11 cellular contexts compared by ENCODE assay signal in genomic region chr3:120791958-120792357, GRCh38. TPM values are rescaled to one million over a fixed set of nuclear protein-coding genes. Genes with fewer than 3 reads are reported as not detected.
A peak's percentile ranks its signal among the peaks of the same experiment; 100 is the strongest.
DNase-seq lines count a peak whose midpoint lies in the region; ATAC-seq and TF ChIP-seq lines count a peak whose summit lies in the region.
"Had no signal": no experiment of that assay in that cellular context is flagged by ENCODE, and none has a peak within 500 bp of the region (broad histone marks: within the 10 kb centered on the region; RNA-seq: fewer than 3 reads in every experiment).

No MANE protein-coding gene starts in this region.

- H2BK120ac ChIP-seq in H9 (ENCODE audit: low read depth, low read length, poor library complexity, severe bottlenecking): no peak overlapping the region

- no peak overlapping the region for H3T11ph ChIP-seq in H9 (ENCODE audit: low read length)

- no peak overlapping the region for H3K4ac ChIP-seq in H9 (ENCODE audit: low read depth, low read length)

- no peak overlapping the region for H3K23ac ChIP-seq in H9 (ENCODE audit: insufficient read length, low read depth, low read length)

- H3K79me1 ChIP-seq in H9 (ENCODE audit: insufficient read depth, low read depth, low read length, poor library complexity, severe bottlenecking): no peaks in the 10 kb centered on the region

- H3K9me3 ChIP-seq in H9 (ENCODE audit: control insufficient read depth, low read depth, low read length): no peaks in the 10 kb centered on the region
- H3K9me3 ChIP-seq: pancreas had no signal

- no CpG with 5 or more reads among the region's 1 CpG for WGBS in H9 (ENCODE audit: extremely low coverage, insufficient read length, low lambda C conversion rate)

- no peak overlapping the region for H2BK20ac ChIP-seq in H9 (ENCODE audit: low read depth, low read length, poor library complexity, severe bottlenecking)

- H4K8ac ChIP-seq in H9 (replicated peaks; ENCODE audit: insufficient read length, low read depth, low read length): no peak overlapping the region

- H3K56ac ChIP-seq in H9 (ENCODE audit: insufficient read length, low read depth, low read length): no peak overlapping the region

- H2AFZ ChIP-seq in H9 (ENCODE audit: low read length): no peak overlapping the region

- no peak overlapping the region for H3K27ac ChIP-seq in H9 (ENCODE audit: insufficient read length, low read depth, low read length)
- H3K27ac ChIP-seq: pancreas had no signal

- H3K4me2 ChIP-seq in H9 (ENCODE audit: insufficient read depth, insufficient read length, low read length): no peak overlapping the region

- H3K9me3 Mint-ChIP-seq in H9: no peaks in the 10 kb centered on the region
- H3K9me3 Mint-ChIP-seq in activated naive CD8-positive, alpha-beta T cell treated with anti-CD3 and anti-CD28 coated beads, Interleukin-2, amount 50 U/mL, for 24 hours: no peaks in the 10 kb centered on the region
- H3K9me3 Mint-ChIP-seq: activated naive CD4-positive, alpha-beta T cell treated with anti-CD3 and anti-CD28 coated beads, Interleukin-2, amount 10 ng/mL, durations not matched to agents 7 days and 5 days had no signal

- H2BK12ac ChIP-seq in H9 (ENCODE audit: insufficient read length, low read depth, low read length): no peak overlapping the region

- H3K9ac ChIP-seq in H9 (ENCODE audit: extremely low read depth, insufficient read length, low read length): no peak overlapping the region

- H3K27me3 Mint-ChIP-seq in H9 (ENCODE audit: low read depth): no peaks in the 10 kb centered on the region
- H3K27me3 Mint-ChIP-seq in activated naive CD8-positive, alpha-beta T cell treated with anti-CD3 and anti-CD28 coated beads, Interleukin-2, amount 50 U/mL, for 24 hours: no peaks in the 10 kb centered on the region
- H3K27me3 Mint-ChIP-seq: activated naive CD4-positive, alpha-beta T cell treated with anti-CD3 and anti-CD28 coated beads, Interleukin-2, amount 10 ng/mL, durations not matched to agents 7 days and 5 days had no signal

- no peak overlapping the region for H4K5ac ChIP-seq in H9 (ENCODE audit: insufficient read length, low read depth, low read length)

- peaks cover 0 to 2% (median 0%) of the 10 kb centered on the region in 3 experiments; a peak in 2 of 7 replicates for H3K36me3 Mint-ChIP-seq in H9 (ENCODE audit: insufficient read depth in 1 of 3, low read depth in 3 of 3)
- no peaks in the 10 kb centered on the region for H3K36me3 Mint-ChIP-seq in activated naive CD8-positive, alpha-beta T cell treated with anti-CD3 and anti-CD28 coated beads, Interleukin-2, amount 50 U/mL, for 24 hours (ENCODE audit: low read depth)
- H3K36me3 Mint-ChIP-seq: activated naive CD4-positive, alpha-beta T cell treated with anti-CD3 and anti-CD28 coated beads, Interleukin-2, amount 10 ng/mL, durations not matched to agents 7 days and 5 days had no signal

- ATAC-seq in activated naive CD8-positive, alpha-beta T cell treated with anti-CD3 and anti-CD28 coated beads, Interleukin-2, amount 50 U/mL, for 24 hours: no peak
- ATAC-seq: esophagus mucosa, pancreas had no signal

- H3K27me3 ChIP-seq in H9 (ENCODE audit: insufficient read depth, low read length): no peaks in the 10 kb centered on the region
- H3K27me3 ChIP-seq: pancreas had no signal

- in situ Hi-C loops in ACHN (cut with HindIII; ENCODE audit: low pct_ligation_motif_present, low pct_unique_long_range_greater_than_20kb, low sequenced_read_pairs): no loop called here
- in situ Hi-C loops in astrocyte of the spinal cord (cut with HindIII; ENCODE audit: low sequenced_read_pairs): no loop called here

- DNase-seq in ACHN (peak; percentile 27), HS-5 (ENCODE audit: low read depth) (peak; percentile 83), astrocyte of the spinal cord (ENCODE audit: low read depth, low spot score) (peak; percentile 26), hepatic stellate cell (ENCODE audit: low spot score) (peak; percentile 22), H9 (no peak), AML-193 (lab: John Stamatoyannopoulos, UW) (no peak), DMS114 treated with DMSO at 0.1 percent for 48 hours (lab: John Stamatoyannopoulos, UW; ENCODE audit: unreplicated experiment) (no peak)
- no peak for DNase-seq in activated naive CD8-positive, alpha-beta T cell treated with anti-CD3 and anti-CD28 coated beads, Interleukin-2, amount 50 U/mL, for 24 hours
- DNase-seq: activated naive CD4-positive, alpha-beta T cell treated with anti-CD3 and anti-CD28 coated beads, Interleukin-2, amount 10 ng/mL, durations not matched to agents 7 days and 5 days; pancreas had no signal

- H3K4me3 ChIP-seq in astrocyte of the spinal cord (ENCODE audit: low read depth, low read length): no peak overlapping the region
- H3K4me3 ChIP-seq: pancreas had no signal

- H3K23me2 ChIP-seq in H9 (ENCODE audit: insufficient read length, low read depth, low read length, poor library complexity, severe bottlenecking): no peaks in the 10 kb centered on the region

- no peak overlapping the region for H2BK15ac ChIP-seq in H9 (ENCODE audit: low read depth, low read length)

- TF ChIP-seq CTCF in astrocyte of the spinal cord (IDR thresholded peaks at IDR 0.05; ENCODE audit: low read depth, low read length): no peak
- TF ChIP-seq CTCF in H9 (conservative IDR thresholded peaks at IDR 0.05): no peak

- no peak overlapping the region for H4K91ac ChIP-seq in H9 (ENCODE audit: insufficient read length, low read depth, low read length)

- H3K27ac Mint-ChIP-seq in H9: peak overlapping the region in 1 of 3 experiments; percentile 32; a peak in 1 of 7 replicates
- no peak overlapping the region for H3K27ac Mint-ChIP-seq in activated naive CD8-positive, alpha-beta T cell treated with anti-CD3 and anti-CD28 coated beads, Interleukin-2, amount 50 U/mL, for 24 hours
- H3K27ac Mint-ChIP-seq: activated naive CD4-positive, alpha-beta T cell treated with anti-CD3 and anti-CD28 coated beads, Interleukin-2, amount 10 ng/mL, durations not matched to agents 7 days and 5 days had no signal

- H3K18ac ChIP-seq in H9 (ENCODE audit: insufficient read length, low read depth, low read length): no peak overlapping the region

- H3K4me1 Mint-ChIP-seq in H9: peaks cover 39 to 56% of the 10 kb centered on the region in 2 experiments
- peaks cover 3% of the 10 kb centered on the region for H3K4me1 Mint-ChIP-seq in activated naive CD8-positive, alpha-beta T cell treated with anti-CD3 and anti-CD28 coated beads, Interleukin-2, amount 50 U/mL, for 24 hours
- H3K4me1 Mint-ChIP-seq: activated naive CD4-positive, alpha-beta T cell treated with anti-CD3 and anti-CD28 coated beads, Interleukin-2, amount 10 ng/mL, durations not matched to agents 7 days and 5 days had no signal

- no peaks in the 10 kb centered on the region for H3K79me2 ChIP-seq in H9 (ENCODE audit: insufficient read depth, low read length)

- H3K4me1 ChIP-seq in H9 (ENCODE audit: insufficient read depth, low read length): peaks cover 3% of the 10 kb centered on the region
- H3K4me1 ChIP-seq: pancreas had no signal

- H4K20me1 ChIP-seq in H9 (ENCODE audit: control insufficient read depth, insufficient read depth, insufficient read length): no peaks in the 10 kb centered on the region

- no peak overlapping the region for H2AK5ac ChIP-seq in H9 (ENCODE audit: insufficient read length, low read length)

- no peak overlapping the region for H3K4me3 Mint-ChIP-seq in H9
- H3K4me3 Mint-ChIP-seq in activated naive CD8-positive, alpha-beta T cell treated with anti-CD3 and anti-CD28 coated beads, Interleukin-2, amount 50 U/mL, for 24 hours: no peak overlapping the region
- H3K4me3 Mint-ChIP-seq: activated naive CD4-positive, alpha-beta T cell treated with anti-CD3 and anti-CD28 coated beads, Interleukin-2, amount 10 ng/mL, durations not matched to agents 7 days and 5 days had no signal

- no peak overlapping the region for H2BK5ac ChIP-seq in H9 (ENCODE audit: insufficient read length, low read length)

- H3K14ac ChIP-seq in H9 (ENCODE audit: insufficient read depth, low read length): no peak overlapping the region

RNA-seq across cellular contexts. Expression of gene GTF2E1, which starts 49.4 kb away (rescaled TPM):
- 88.8 and 92.0 TPM in 2 replicates for total RNA-seq in H9 (2021)

RNA-seq across cellular contexts. Expression of gene RABL3, which starts 49.6 kb away (rescaled TPM):
- 26.7 and 27.0 TPM in 2 replicates for total RNA-seq in H9 (2021)

Comparison
In these comparisons a context has a peak if more than half of its experiments do, and no peak if none do; other contexts are left out.
1. DNase-seq: peak in ACHN (single experiment), HS-5 (single experiment), astrocyte of the spinal cord (single experiment) and hepatic stellate cell (single experiment); none in H9 (single experiment), AML-193 (0 of 2), activated naive CD8-positive, alpha-beta T cell treated with anti-CD3 and anti-CD28 coated beads, Interleukin-2, amount 50 U/mL, for 24 hours (single experiment) and DMS114 treated with DMSO at 0.1 percent for 48 hours (single experiment).